8 cellular contexts compared by ENCODE assay signal in genomic region chr22:29837780-29838598, GRCh38. TPM values are rescaled to one million over a fixed set of nuclear protein-coding genes. Genes with fewer than 3 reads are reported as not detected.
DNase-seq lines count a peak whose midpoint lies in the region; ATAC-seq and TF ChIP-seq lines count a peak whose summit lies in the region.

Gene ASCC2 (minus strand): TSS chr22:29838274. CDS start chr22:29832325, 5,949 bp downstream.

- no peaks in the 10 kb centered on the region for H3K9me3 ChIP-seq in RWPE2 (ENCODE audit: severe bottlenecking)

- TF ChIP-seq CTCF in RWPE2 (IDR thresholded peaks at IDR 0.05; ENCODE audit: poor library complexity, severe bottlenecking) (no peak), fibroblast of mammary gland (conservative IDR thresholded peaks at IDR 0.05; ENCODE audit: control insufficient read depth, insufficient read depth, low read depth, low read length) (no peak)

- H3K27ac ChIP-seq in RWPE2 (ENCODE audit: poor library complexity, severe bottlenecking), result peak within 1 kb of the TSS; percentile 50

- DNase-seq in EH (ENCODE audit: low read depth) (peak; percentile 98), H4 (ENCODE audit: low spot score) (peak; percentile 90), LoVo (ENCODE audit: low spot score) (peak; percentile 99), RWPE2 (ENCODE audit: low spot score) (peak; percentile 98), fibroblast of mammary gland (ENCODE audit: low read depth) (peak; percentile 93)
- DNase-seq in activated T-helper 9 cell treated with anti-CD3 and anti-CD28 coated beads, Interleukin-2, amount 50 U/mL, for 16 hours (ENCODE audit: low read depth), result peak; percentile 99
- DNase-seq in naive thymus-derived CD8-positive, alpha-beta T cell, result peak; percentile 96 to 99 (median 98)
- peak; percentile 95 to 98 (median 97) for DNase-seq in stimulated activated naive CD4-positive, alpha-beta T cell (lab: John Stamatoyannopoulos, UW)

- H3K4me3 ChIP-seq in RWPE2 (ENCODE audit: severe bottlenecking) (peak within 1 kb of the TSS; percentile 84), fibroblast of mammary gland (ENCODE audit: control insufficient read depth, low read depth, low read length) (peak within 1 kb of the TSS; percentile 96)

- H3K27me3 ChIP-seq in RWPE2 (ENCODE audit: insufficient read depth, poor library complexity, severe bottlenecking), result no peaks in the 10 kb centered on the region

- peaks cover 17% of the 10 kb centered on the region; the same call in 1 of the 2 replicates for H3K36me3 ChIP-seq in RWPE2 (ENCODE audit: low read depth)

- POLR2A ChIA-PET in naive thymus-derived CD8-positive, alpha-beta T cell (lab: Charles Lee), result interaction anchor here (0.7 to 1.7 kb wide), 9 partner anchors 12 to 1791 kb away, joined by 3 to 12 read pairs (median 4); partner anchors contain the start of genes MTMR3, UQCR10 and ZMAT5

- peaks cover 0 to 16% (median 0%) of the 10 kb centered on the region in 3 donors for H3K36me3 Mint-ChIP-seq in naive thymus-derived CD8-positive, alpha-beta T cell

- peak within 1 kb of the TSS; percentile 88 to 97 (median 93) for H3K4me3 Mint-ChIP-seq in naive thymus-derived CD8-positive, alpha-beta T cell

- H3K27me3 Mint-ChIP-seq in naive thymus-derived CD8-positive, alpha-beta T cell, result no peaks in the 10 kb centered on the region

- H3K4me1 Mint-ChIP-seq in naive thymus-derived CD8-positive, alpha-beta T cell, result peaks cover 20 to 49% (median 41%) of the 10 kb centered on the region in 4 donors

- peak; percentile 84 for ATAC-seq in RWPE2 (ENCODE audit: low read depth)
- ATAC-seq in naive thymus-derived CD8-positive, alpha-beta T cell, result peak; percentile 96 to 97

- peak within 1 kb of the TSS; percentile 91 to 99 (median 96) for H3K27ac Mint-ChIP-seq in naive thymus-derived CD8-positive, alpha-beta T cell

- no peaks in the 10 kb centered on the region for H3K9me3 Mint-ChIP-seq in naive thymus-derived CD8-positive, alpha-beta T cell

- H3K4me1 ChIP-seq in RWPE2 (ENCODE audit: insufficient read depth, poor library complexity, severe bottlenecking), result peaks cover 25% of the 10 kb centered on the region

RNA-seq across cellular contexts. Expression of gene ASCC2, which starts in this region (rescaled TPM):
- 12.9 and 16.0 TPM in 2 replicates for total RNA-seq in H4 (2014; rRNA removed; shearing (Covaris generic))
- total RNA-seq in naive thymus-derived CD8-positive, alpha-beta T cell, result 10 to 100 TPM; 86.5 to 87.7 TPM
- polyA plus RNA-seq in naive thymus-derived CD8-positive, alpha-beta T cell, result 10 to 100 TPM; 41.2 to 72.7 (median 55.0) TPM

Comparison
In these comparisons a context has a peak if more than half of its experiments do, and no peak if none do; other contexts are left out.
1. Peak in every context shown above with its lines: DNase-seq, ATAC-seq, H3K4me3 ChIP-seq and H3K27ac ChIP-seq.